In the genomic region with DNA sequence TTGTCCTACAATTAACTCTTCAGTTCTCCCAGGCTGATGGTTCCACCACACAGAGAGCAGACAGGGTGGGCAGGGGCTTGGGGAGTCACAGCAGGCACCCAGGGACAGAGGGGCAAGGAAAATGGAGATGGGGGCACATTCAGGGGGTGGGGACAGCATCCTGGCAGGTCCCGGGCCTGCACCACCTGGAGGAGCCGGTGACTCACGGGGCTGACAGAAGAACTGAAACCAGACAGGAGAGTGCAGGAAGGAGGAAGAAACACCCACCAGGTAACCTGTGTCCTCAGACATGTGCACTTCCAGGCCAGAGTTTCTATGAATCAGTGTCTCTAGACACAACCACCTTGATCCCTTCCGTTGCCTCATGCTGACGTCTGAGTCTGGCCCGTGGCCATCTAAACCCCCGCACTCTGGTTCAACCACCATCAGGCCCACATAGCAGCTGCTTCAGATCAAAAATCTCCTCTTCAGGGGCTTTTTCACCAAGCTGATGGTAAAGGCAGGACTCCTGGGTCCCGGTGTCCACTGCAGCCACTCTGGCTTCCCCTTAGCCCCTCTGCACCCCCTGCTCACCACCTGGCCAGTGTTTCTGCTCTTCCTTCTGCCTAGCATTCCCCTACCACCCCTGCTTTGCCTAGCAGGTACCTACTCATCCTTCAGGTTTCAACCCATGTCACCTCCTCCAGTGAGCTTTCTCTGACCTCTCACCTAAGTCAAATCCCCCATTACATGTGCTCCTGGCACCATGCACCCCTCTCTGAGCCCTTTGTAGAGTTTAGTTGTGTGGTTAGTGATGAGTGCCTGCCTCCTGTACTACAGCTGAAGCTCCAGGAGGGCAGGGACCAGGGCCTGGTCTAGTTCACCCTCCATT, we compare ENCODE assay signal across 8 cellular contexts.
DNase-seq lines count a peak whose midpoint lies in the region; ATAC-seq and TF ChIP-seq lines count a peak whose summit lies in the region.

No MANE protein-coding gene starts in this region.

- H3K4me1 Mint-ChIP-seq in nephron progenitor cell, result peaks cover 36% of the 10 kb centered on the region

- peak; percentile 53 for DNase-seq in activated gamma-delta T cell treated with Interleukin-2 at 50 U/mL for 16 hours
- DNase-seq in activated gamma-delta T cell (lab: John Stamatoyannopoulos, UW), result no peak
- peak; percentile 76 for DNase-seq in activated T-cell treated with anti-CD3 and anti-CD28 coated beads for 48 hours (ENCODE audit: low read depth)
- DNase-seq in nephron progenitor cell, result no peak
- DNase-seq in NCI-H2196 (lab: John Stamatoyannopoulos, UW; ENCODE audit: unreplicated experiment), result no peak
- DNase-seq in NCI-H1105 (lab: John Stamatoyannopoulos, UW), result no peak
- no peak for DNase-seq in head of caudate nucleus

- H3K4me3 Mint-ChIP-seq in nephron progenitor cell, result no peak overlapping the region

- intact Hi-C loops in head of caudate nucleus (cut with DNase I), result loop anchor here (2.0 kb wide), 1 partner anchor 55 kb away; no protein-coding TSS in a partner anchor

- H3K27ac Mint-ChIP-seq in nephron progenitor cell, result peak overlapping the region; percentile 2

- no peaks in the 10 kb centered on the region for H3K36me3 Mint-ChIP-seq in nephron progenitor cell (ENCODE audit: low read depth)

- ATAC-seq in HG03439 (IDR thresholded peaks at IDR 0.05; ENCODE audit: unreplicated experiment), result peak; percentile 37

- no peaks in the 10 kb centered on the region for H3K9me3 Mint-ChIP-seq in nephron progenitor cell

- peaks cover 3% of the 10 kb centered on the region for H3K27me3 Mint-ChIP-seq in nephron progenitor cell (ENCODE audit: low read depth, poor library complexity)

- no peak for TF ChIP-seq CTCF in nephron progenitor cell (IDR thresholded peaks at IDR 0.05)

Comparison
In these comparisons a context has a peak if more than half of its experiments do, and no peak if none do; other contexts are left out.
1. DNase-seq: peak in activated gamma-delta T cell treated with Interleukin-2 at 50 U/mL for 16 hours (single experiment) and activated T-cell treated with anti-CD3 and anti-CD28 coated beads for 48 hours (single experiment); none in activated gamma-delta T cell (single experiment), nephron progenitor cell (single experiment), NCI-H2196 (single experiment), NCI-H1105 (single experiment) and head of caudate nucleus (0 of 42).